In the genomic region with DNA sequence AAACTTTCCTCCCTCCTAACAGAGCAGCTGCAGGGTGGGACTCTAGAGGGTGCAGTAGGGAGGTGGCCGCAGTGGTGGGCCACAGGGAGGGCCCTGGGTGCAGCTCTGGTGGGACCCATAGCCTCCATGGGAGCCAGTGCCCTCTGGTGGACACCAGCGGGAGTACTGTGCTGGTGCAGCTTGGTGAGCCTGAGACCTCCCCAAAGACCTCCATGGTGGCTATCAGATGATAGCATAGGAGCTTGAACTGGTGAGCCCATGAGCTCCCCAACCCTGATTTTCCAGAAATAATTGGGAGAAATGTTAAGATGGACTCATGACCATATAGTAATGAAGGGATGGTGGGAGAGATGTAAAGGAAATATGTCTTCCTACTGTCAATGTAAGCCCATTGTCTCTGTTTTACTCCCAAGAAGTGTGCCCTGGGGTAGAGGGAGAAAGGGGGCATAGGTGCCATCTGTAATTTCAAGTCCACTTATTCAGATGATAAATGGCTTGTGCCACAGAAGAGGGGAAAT, we compare ENCODE assay signal across 9 cellular contexts.
A peak's percentile ranks its signal among the peaks of the same experiment; 100 is the strongest.
DNase-seq lines count a peak whose midpoint lies in the region; ATAC-seq, FAIRE-seq and TF ChIP-seq lines count a peak whose summit lies in the region.
"Had no signal": no experiment of that assay in that cellular context is flagged by ENCODE, and none has a peak within 500 bp of the region (broad histone marks: within the 10 kb centered on the region; RNA-seq: fewer than 3 reads in every experiment).

No MANE protein-coding gene starts in this region.

- H3K27ac Mint-ChIP-seq in activated CD4-positive, alpha-beta T cell treated with anti-CD3 and anti-CD28 coated beads, Interleukin-2, amount 10 ng/mL, durations not matched to agents 24 days and 14 days: no peak overlapping the region
- no peak overlapping the region for H3K27ac Mint-ChIP-seq in glutamatergic neuron (ENCODE audit: unreplicated experiment)

- DNase-seq in D721Med (ENCODE audit: insufficient read length, low spot score) (no peak), GM19239 (ENCODE audit: insufficient read length, low spot score) (peak; percentile 13), glutamatergic neuron (peak; percentile 50), upper lobe of right lung (no peak), AML-193 (lab: John Stamatoyannopoulos, UW) (no peak), cerebellar nuclear complex (lab: John Stamatoyannopoulos, UW) (no peak)
- DNase-seq in activated CD4-positive, alpha-beta T cell treated with anti-CD3 and anti-CD28 coated beads, Interleukin-2, amount 10 ng/mL, durations not matched to agents 24 days and 14 days: peak; percentile 76

- ATAC-seq in HG03442 (IDR thresholded peaks at IDR 0.05; ENCODE audit: unreplicated experiment): peak; percentile 75
- ATAC-seq in upper lobe of right lung: peak; percentile 74

- H3K27me3 Mint-ChIP-seq in activated CD4-positive, alpha-beta T cell treated with anti-CD3 and anti-CD28 coated beads, Interleukin-2, amount 10 ng/mL, durations not matched to agents 24 days and 14 days: no peaks in the 10 kb centered on the region
- no peaks in the 10 kb centered on the region for H3K27me3 Mint-ChIP-seq in glutamatergic neuron (ENCODE audit: unreplicated experiment)

- intact Hi-C loops in activated CD4-positive, alpha-beta T cell treated with anti-CD3 and anti-CD28 coated beads, Interleukin-2, amount 10 ng/mL, durations not matched to agents 24 days and 14 days (cut with micrococcal nuclease): loop anchor here (2.0 kb wide), 1 partner anchor 437 kb away; no protein-coding TSS in a partner anchor
- intact Hi-C loops in upper lobe of right lung (cut with DNase I): no loop called here

- H3K27ac ChIP-seq in upper lobe of right lung: no peak overlapping the region

- no peaks in the 10 kb centered on the region for H3K9me3 Mint-ChIP-seq in activated CD4-positive, alpha-beta T cell treated with anti-CD3 and anti-CD28 coated beads, Interleukin-2, amount 10 ng/mL, durations not matched to agents 24 days and 14 days
- no peaks in the 10 kb centered on the region for H3K9me3 Mint-ChIP-seq in glutamatergic neuron (ENCODE audit: unreplicated experiment)

- no peak overlapping the region for H3K4me3 Mint-ChIP-seq in activated CD4-positive, alpha-beta T cell treated with anti-CD3 and anti-CD28 coated beads, Interleukin-2, amount 10 ng/mL, durations not matched to agents 24 days and 14 days
- H3K4me3 Mint-ChIP-seq in glutamatergic neuron (ENCODE audit: unreplicated experiment): no peak overlapping the region

- no peak overlapping the region for H3K4me3 ChIP-seq in upper lobe of right lung

- H3K4me1 Mint-ChIP-seq in activated CD4-positive, alpha-beta T cell treated with anti-CD3 and anti-CD28 coated beads, Interleukin-2, amount 10 ng/mL, durations not matched to agents 24 days and 14 days: no peaks in the 10 kb centered on the region
- H3K4me1 Mint-ChIP-seq in glutamatergic neuron (ENCODE audit: low read depth, unreplicated experiment): no peaks in the 10 kb centered on the region

- H3K36me3 ChIP-seq in upper lobe of right lung: no peaks in the 10 kb centered on the region

- no peak for FAIRE-seq in D721Med (lab: Jason Lieb, UNC)
- FAIRE-seq in GM19239 (lab: Jason Lieb, UNC): no peak
- FAIRE-seq: islet of Langerhans had no signal

- H3K36me3 Mint-ChIP-seq in activated CD4-positive, alpha-beta T cell treated with anti-CD3 and anti-CD28 coated beads, Interleukin-2, amount 10 ng/mL, durations not matched to agents 24 days and 14 days (ENCODE audit: low read depth): no peaks in the 10 kb centered on the region
- H3K36me3 Mint-ChIP-seq in glutamatergic neuron (ENCODE audit: unreplicated experiment): no peaks in the 10 kb centered on the region

- peak; percentile 49 for TF ChIP-seq CTCF in D721Med (IDR thresholded peaks at IDR 0.05; ENCODE audit: insufficient read depth, missing control alignments)
- TF ChIP-seq CTCF in glutamatergic neuron (IDR thresholded peaks at IDR 0.05; ENCODE audit: partially characterized antibody, unreplicated experiment): no peak
- TF ChIP-seq CTCF in upper lobe of right lung (IDR thresholded peaks at IDR 0.05): peak; percentile 61

- no peaks in the 10 kb centered on the region for H3K9me3 ChIP-seq in upper lobe of right lung

- no peaks in the 10 kb centered on the region for H3K27me3 ChIP-seq in upper lobe of right lung

- H3K4me1 ChIP-seq in upper lobe of right lung: no peaks in the 10 kb centered on the region

Comparison
In these comparisons a context has a peak if more than half of its experiments do, and no peak if none do; other contexts are left out.
1. DNase-seq: peak in GM19239 (single experiment), activated CD4-positive, alpha-beta T cell treated with anti-CD3 and anti-CD28 coated beads, Interleukin-2, amount 10 ng/mL, durations not matched to agents 24 days and 14 days (single experiment) and glutamatergic neuron (single experiment); none in D721Med (single experiment), upper lobe of right lung (single experiment), AML-193 (0 of 2) and cerebellar nuclear complex (0 of 2).